8 cellular contexts compared by ENCODE assay signal in genomic region chr17:40442392-40443195, GRCh38. TPM values are rescaled to one million over a fixed set of nuclear protein-coding genes. Genes with fewer than 3 reads are reported as not detected.
DNase-seq lines count a peak whose midpoint lies in the region; ATAC-seq, FAIRE-seq and TF ChIP-seq lines count a peak whose summit lies in the region.

No MANE protein-coding gene starts in this region.

- H3K79me2 ChIP-seq in ACC112 (ENCODE audit: control insufficient read depth, insufficient read depth, low read length, unreplicated experiment): peaks cover 50% of the 10 kb centered on the region

- TF ChIP-seq POLR2A in uterus (IDR thresholded peaks at IDR 0.05): no peak

- H3K4me1 ChIP-seq in ACC112 (ENCODE audit: control insufficient read depth, insufficient read depth, low read length, unreplicated experiment): peaks cover 12% of the 10 kb centered on the region
- H3K4me1 ChIP-seq in lower lobe of right lung: peaks cover 50% of the 10 kb centered on the region
- H3K4me1 ChIP-seq in uterus: peaks cover 0 to 8% of the 10 kb centered on the region in 2 donors

- FAIRE-seq in HTR-8/SVneo (lab: Jason Lieb, UNC): no peak

- H3K27ac ChIP-seq in ACC112 (ENCODE audit: low read depth, low read length): peak overlapping the region; percentile 69
- H3K27ac ChIP-seq in lower lobe of right lung: peak overlapping the region; percentile 92
- H3K27ac ChIP-seq in uterus: peak overlapping the region; percentile 94 to 97

- H3K27me3 ChIP-seq in ACC112 (ENCODE audit: insufficient read depth, low read length): no peaks in the 10 kb centered on the region
- no peaks in the 10 kb centered on the region for H3K27me3 ChIP-seq in lower lobe of right lung (ENCODE audit: low read depth)
- H3K27me3 ChIP-seq in uterus: no peaks in the 10 kb centered on the region

- TF ChIP-seq CTCF in choroid plexus epithelial cell (conservative IDR thresholded peaks at IDR 0.05; ENCODE audit: low read depth, low read length) (no peak), lower lobe of right lung (IDR thresholded peaks at IDR 0.05) (no peak), uterus (IDR thresholded peaks at IDR 0.05) (peak in 2 of 4 experiments; percentile 9 to 30)

- intact Hi-C loops in lower lobe of right lung (cut with DNase I) (no loop called here), uterus (cut with DNase I; ENCODE audit: low total_unique reads) (loop anchor here (5.0 kb wide), 2 partner anchors 35 to 90 kb away; no protein-coding TSS in a partner anchor)

- H2AFZ ChIP-seq in ACC112 (ENCODE audit: low read length, unreplicated experiment): no peak overlapping the region

- peak; percentile 44 for DNase-seq in HTR-8/SVneo (ENCODE audit: insufficient read length, low spot score)
- peak; percentile 53 for DNase-seq in choroid plexus epithelial cell (ENCODE audit: low read depth)
- DNase-seq in lower lobe of right lung: no peak
- DNase-seq in uterus: peak; percentile 66 to 70
- DNase-seq in ureter (ENCODE audit: low spot score): no peak

- H3K9me3 ChIP-seq in lower lobe of right lung: no peaks in the 10 kb centered on the region
- no peaks in the 10 kb centered on the region for H3K9me3 ChIP-seq in uterus

- H3K4me3 ChIP-seq in ACC112 (ENCODE audit: low read depth, low read length) (peak overlapping the region; percentile 96), choroid plexus epithelial cell (ENCODE audit: low read depth, low read length) (peak overlapping the region; percentile 75), lower lobe of right lung (peak overlapping the region; percentile 84), uterus (peak overlapping the region; percentile 56 to 87)

- ATAC-seq in lower lobe of right lung: peak; percentile 20 to 39
- no peak for ATAC-seq in GM21528 (IDR thresholded peaks at IDR 0.05; ENCODE audit: low FRiP score, unreplicated experiment)
- ATAC-seq in HG03025 (IDR thresholded peaks at IDR 0.05; ENCODE audit: low FRiP score, unreplicated experiment): no peak

- H3K36me3 ChIP-seq in ACC112 (ENCODE audit: insufficient read depth, low read length) (peaks cover 16% of the 10 kb centered on the region; the same call in 1 of the 2 replicates), lower lobe of right lung (peaks cover 6% of the 10 kb centered on the region), uterus (no peaks in the 10 kb centered on the region)

RNA-seq across cellular contexts. Expression of gene IGFBP4, which starts 0.7 kb away (rescaled TPM):
- total RNA-seq in lower lobe of right lung (371 TPM), uterus (1,000 to 10,000 TPM in 1 of 4 donors, 100 to 1,000 TPM in 3; 331 to 1,351 (median 418) TPM), ureter (505 TPM)

RNA-seq across cellular contexts. Expression of gene TOP2A, which starts 24.9 kb away (rescaled TPM):
- total RNA-seq in lower lobe of right lung: 6.7 TPM
- total RNA-seq in uterus: 100 to 1,000 TPM in 1 of 4 donors, 1 to 10 TPM in 1, under 1 TPM in 1, not detected in 1; 0.26 to 145 (median 1.9) TPM
- 2.9 TPM for total RNA-seq in ureter

RNA-seq across cellular contexts. Expression of gene TNS4, which starts 58.8 kb away (rescaled TPM):
- total RNA-seq in lower lobe of right lung (0.68 TPM), uterus (1 to 10 TPM in 1 of 4 donors, under 1 TPM in 2, not detected in 1; 0.09 to 2.6 (median 0.28) TPM), ureter (53.1 TPM)

Comparison
In these comparisons a context has a peak if more than half of its experiments do, and no peak if none do; other contexts are left out.
1. DNase-seq: peak in HTR-8/SVneo (single experiment), choroid plexus epithelial cell (single experiment) and uterus (2 of 2); none in lower lobe of right lung (single experiment) and ureter (single experiment).
2. ATAC-seq: peak in lower lobe of right lung (2 of 2); none in GM21528 (single experiment) and HG03025 (single experiment).
3. RNA of gene TNS4, which starts 58.8 kb away (total RNA-seq): 53.1 TPM in ureter (single experiment); 0.68 TPM in lower lobe of right lung (single experiment) and 0.09 to 2.6 TPM in uterus; every median in the first group is over 10 times any median in the second.
4. Peak in every context shown above with its lines, with median percentiles within 50 percentile points of each other: H3K27ac ChIP-seq and H3K4me3 ChIP-seq.